In genomic region chr3:45204136-45204535, GRCh38 we compare ENCODE assay signal across 1 cellular context.
TF ChIP-seq lines count a peak whose summit lies in the region.

No MANE protein-coding gene starts in this region.

TF ChIP-seq in GM23338, 12 proteins besides CTCF, POLR2A, EP300 and RAD21:
- TF ChIP-seq ZNF331 (CRISPR knock-in tag; IDR thresholded peaks at IDR 0.05; ENCODE audit: low read depth): no peak
- TF ChIP-seq, protein P1, sequence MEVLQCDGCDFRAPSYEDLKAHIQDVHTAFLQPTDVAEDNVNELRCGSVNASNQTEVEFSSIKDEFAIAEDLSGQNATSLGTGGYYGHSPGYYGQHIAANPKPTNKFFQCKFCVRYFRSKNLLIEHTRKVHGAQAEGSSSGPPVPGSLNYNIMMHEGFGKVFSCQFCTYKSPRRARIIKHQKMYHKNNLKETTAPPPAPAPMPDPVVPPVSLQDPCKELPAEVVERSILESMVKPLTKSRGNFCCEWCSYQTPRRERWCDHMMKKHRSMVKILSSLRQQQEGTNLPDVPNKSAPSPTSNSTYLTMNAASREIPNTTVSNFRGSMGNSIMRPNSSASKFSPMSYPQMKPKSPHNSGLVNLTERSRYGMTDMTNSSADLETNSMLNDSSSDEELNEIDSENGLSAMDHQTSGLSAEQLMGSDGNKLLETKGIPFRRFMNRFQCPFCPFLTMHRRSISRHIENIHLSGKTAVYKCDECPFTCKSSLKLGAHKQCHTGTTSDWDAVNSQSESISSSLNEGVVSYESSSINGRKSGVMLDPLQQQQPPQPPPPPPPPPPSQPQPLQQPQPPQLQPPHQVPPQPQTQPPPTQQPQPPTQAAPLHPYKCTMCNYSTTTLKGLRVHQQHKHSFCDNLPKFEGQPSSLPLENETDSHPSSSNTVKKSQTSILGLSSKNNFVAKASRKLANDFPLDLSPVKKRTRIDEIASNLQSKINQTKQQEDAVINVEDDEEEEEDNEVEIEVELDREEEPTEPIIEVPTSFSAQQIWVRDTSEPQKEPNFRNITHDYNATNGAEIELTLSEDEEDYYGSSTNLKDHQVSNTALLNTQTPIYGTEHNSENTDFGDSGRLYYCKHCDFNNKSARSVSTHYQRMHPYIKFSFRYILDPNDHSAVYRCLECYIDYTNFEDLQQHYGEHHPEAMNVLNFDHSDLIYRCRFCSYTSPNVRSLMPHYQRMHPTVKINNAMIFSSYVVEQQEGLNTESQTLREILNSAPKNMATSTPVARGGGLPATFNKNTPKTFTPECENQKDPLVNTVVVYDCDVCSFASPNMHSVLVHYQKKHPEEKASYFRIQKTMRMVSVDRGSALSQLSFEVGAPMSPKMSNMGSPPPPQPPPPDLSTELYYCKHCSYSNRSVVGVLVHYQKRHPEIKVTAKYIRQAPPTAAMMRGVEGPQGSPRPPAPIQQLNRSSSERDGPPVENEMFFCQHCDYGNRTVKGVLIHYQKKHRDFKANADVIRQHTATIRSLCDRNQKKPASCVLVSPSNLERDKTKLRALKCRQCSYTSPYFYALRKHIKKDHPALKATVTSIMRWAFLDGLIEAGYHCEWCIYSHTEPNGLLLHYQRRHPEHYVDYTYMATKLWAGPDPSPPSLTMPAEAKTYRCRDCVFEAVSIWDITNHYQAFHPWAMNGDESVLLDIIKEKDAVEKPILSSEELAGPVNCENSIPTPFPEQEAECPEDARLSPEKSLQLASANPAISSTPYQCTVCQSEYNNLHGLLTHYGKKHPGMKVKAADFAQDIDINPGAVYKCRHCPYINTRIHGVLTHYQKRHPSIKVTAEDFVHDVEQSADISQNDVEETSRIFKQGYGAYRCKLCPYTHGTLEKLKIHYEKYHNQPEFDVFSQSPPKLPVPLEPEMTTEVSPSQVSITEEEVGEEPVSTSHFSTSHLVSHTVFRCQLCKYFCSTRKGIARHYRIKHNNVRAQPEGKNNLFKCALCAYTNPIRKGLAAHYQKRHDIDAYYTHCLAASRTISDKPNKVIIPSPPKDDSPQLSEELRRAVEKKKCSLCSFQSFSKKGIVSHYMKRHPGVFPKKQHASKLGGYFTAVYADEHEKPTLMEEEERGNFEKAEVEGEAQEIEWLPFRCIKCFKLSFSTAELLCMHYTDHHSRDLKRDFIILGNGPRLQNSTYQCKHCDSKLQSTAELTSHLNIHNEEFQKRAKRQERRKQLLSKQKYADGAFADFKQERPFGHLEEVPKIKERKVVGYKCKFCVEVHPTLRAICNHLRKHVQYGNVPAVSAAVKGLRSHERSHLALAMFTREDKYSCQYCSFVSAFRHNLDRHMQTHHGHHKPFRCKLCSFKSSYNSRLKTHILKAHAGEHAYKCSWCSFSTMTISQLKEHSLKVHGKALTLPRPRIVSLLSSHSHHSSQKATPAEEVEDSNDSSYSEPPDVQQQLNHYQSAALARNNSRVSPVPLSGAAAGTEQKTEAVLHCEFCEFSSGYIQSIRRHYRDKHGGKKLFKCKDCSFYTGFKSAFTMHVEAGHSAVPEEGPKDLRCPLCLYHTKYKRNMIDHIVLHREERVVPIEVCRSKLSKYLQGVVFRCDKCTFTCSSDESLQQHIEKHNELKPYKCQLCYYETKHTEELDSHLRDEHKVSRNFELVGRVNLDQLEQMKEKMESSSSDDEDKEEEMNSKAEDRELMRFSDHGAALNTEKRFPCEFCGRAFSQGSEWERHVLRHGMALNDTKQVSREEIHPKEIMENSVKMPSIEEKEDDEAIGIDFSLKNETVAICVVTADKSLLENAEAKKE (CRISPR knock-in tag; IDR thresholded peaks at IDR 0.05): no peak
- TF ChIP-seq EZH2phosphoT487 (IDR thresholded peaks at IDR 0.05; ENCODE audit: unreplicated experiment): no peak
- TF ChIP-seq STAT1 (IDR thresholded peaks at IDR 0.05; ENCODE audit: unreplicated experiment): no peak
- TF ChIP-seq ETS1 (IDR thresholded peaks at IDR 0.05): no peak
- TF ChIP-seq NANOG (IDR thresholded peaks at IDR 0.05; ENCODE audit: borderline replicate concordance): no peak
